In the genomic region with DNA sequence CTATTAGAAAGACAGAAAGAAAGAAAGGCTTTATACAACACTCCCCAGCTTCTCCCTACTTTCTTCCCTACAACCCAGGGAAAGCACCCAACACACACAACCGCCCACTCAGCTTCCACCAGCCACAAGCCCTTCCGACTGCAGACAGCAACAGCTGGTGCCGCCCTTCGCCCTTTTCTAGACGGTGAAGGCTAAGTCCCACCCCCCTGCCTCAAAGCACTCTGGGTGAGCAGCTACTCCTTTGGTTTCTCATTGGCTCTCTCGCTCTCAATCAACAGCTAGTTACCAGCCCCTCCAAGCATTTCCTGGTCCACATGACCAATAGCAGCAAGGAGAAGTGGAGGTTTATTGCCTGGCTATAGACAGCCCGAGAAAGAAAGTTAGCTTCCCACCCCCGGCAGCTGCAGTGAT, we compare ENCODE assay signal across 14 cellular contexts.
DNase-seq lines count a peak whose midpoint lies in the region; ATAC-seq, FAIRE-seq and TF ChIP-seq lines count a peak whose summit lies in the region.
"Had no signal": no experiment of that assay in that cellular context is flagged by ENCODE, and none has a peak within 500 bp of the region (broad histone marks: within the 10 kb centered on the region; RNA-seq: fewer than 3 reads in every experiment).

No MANE protein-coding gene starts in this region.

- H3K79me1 ChIP-seq in neuronal stem cell (ENCODE audit: low read depth, low read length): no peaks in the 10 kb centered on the region

- no peaks in the 10 kb centered on the region for H4K20me1 ChIP-seq in K562 (replicated peaks; ENCODE audit: control insufficient read depth, insufficient read depth, low read length)

- no peak overlapping the region for H2BK120ac ChIP-seq in neuronal stem cell (ENCODE audit: low read depth, low read length)

- H3K4me1 ChIP-seq in K562 (replicated peaks in 1 of 2; ENCODE audit: control insufficient read depth in 2 of 2, insufficient read depth in 2 of 2, low read length in 2 of 2) (peaks cover 0 to 13% of the 10 kb centered on the region in 2 experiments; a peak in 4 of 5 replicates), neuronal stem cell (ENCODE audit: control insufficient read depth in 2 of 2, insufficient read depth in 1 of 2, low read depth in 1 of 2, low read length in 2 of 2) (peaks cover 0 to 2% of the 10 kb centered on the region in 2 donors)

- no peaks in the 10 kb centered on the region for H3K79me2 ChIP-seq in K562 (ENCODE audit: control insufficient read depth, insufficient read depth, low read length)

- H3K36me3 ChIP-seq in K562 (ENCODE audit: control insufficient read depth, insufficient read depth, low read length): no peaks in the 10 kb centered on the region
- H3K36me3 ChIP-seq in neuronal stem cell (replicated peaks in 1 of 2; ENCODE audit: control insufficient read depth in 2 of 2, insufficient read depth in 2 of 2, low read length in 2 of 2): no peaks in the 10 kb centered on the region

- H4K8ac ChIP-seq in neuronal stem cell (ENCODE audit: low read depth, low read length): no peak overlapping the region

- H3K4me3 ChIP-seq in LNCaP clone FGC (ENCODE audit: low read depth, low read length): peak overlapping the region; percentile 52
- H3K4me3 ChIP-seq in K562: peak overlapping the region; percentile 39
- H3K4me3 ChIP-seq in neuronal stem cell (ENCODE audit: low read length in 2 of 2): no peak overlapping the region
- H3K4me3 ChIP-seq: body of pancreas, smooth muscle cell had no signal

- TF ChIP-seq CTCF in C4-2B (conservative IDR thresholded peaks at IDR 0.05) (no peak), LNCaP clone FGC (IDR thresholded peaks at IDR 0.05; ENCODE audit: control insufficient read depth, extremely low read depth, insufficient read depth) (no peak), K562 (IDR thresholded peaks at IDR 0.05 in 2 of 3, conservative IDR thresholded peaks at IDR 0.05 in 1 of 3; ENCODE audit: insufficient read depth in 2 of 3, low read depth in 1 of 3, low read length in 3 of 3) (peak in 1 of 3 experiments; percentile 13; a peak in 1 of 6 replicates)

- no peak for TF ChIP-seq RAD21 in K562 (CRISPR knock-in tag; conservative IDR thresholded peaks at IDR 0.05 in 1 of 2, IDR thresholded peaks at IDR 0.05 in 1 of 2)

- peak overlapping the region; percentile 85 for H3K4me2 ChIP-seq in K562 (ENCODE audit: insufficient read depth, low read length)
- no peak overlapping the region for H3K4me2 ChIP-seq in neuronal stem cell (ENCODE audit: insufficient read depth, low read length, poor library complexity, severe bottlenecking)
- H3K4me2 ChIP-seq: smooth muscle cell had no signal

- peak; percentile 82 for DNase-seq in LNCaP clone FGC (ENCODE audit: low read depth)
- peak; percentile 91 to 95 (median 92) for DNase-seq in K562 (ENCODE audit: extremely low read depth in 1 of 4, low spot score in 3 of 4)
- no peak for DNase-seq in neuronal stem cell (ENCODE audit: low spot score)
- no peak for DNase-seq in ureter (ENCODE audit: low spot score)
- DNase-seq: body of pancreas, KG1, NCI-H345, Right ventricle myocardium superior had no signal

- no peaks in the 10 kb centered on the region for H3K27me3 ChIP-seq in K562 (ENCODE audit: control insufficient read depth in 2 of 2, insufficient read depth in 2 of 2, low read length in 2 of 2)
- no peaks in the 10 kb centered on the region for H3K27me3 ChIP-seq in neuronal stem cell (ENCODE audit: control insufficient read depth in 3 of 3, insufficient read depth in 3 of 3, low read depth in 1 of 3, low read length in 3 of 3)
- H3K27me3 ChIP-seq: body of pancreas had no signal

- H3K9me3 ChIP-seq in K562 (replicated peaks; ENCODE audit: control insufficient read depth, insufficient read depth, low read depth, low read length) (no peaks in the 10 kb centered on the region), neuronal stem cell (replicated peaks in 1 of 2; ENCODE audit: control insufficient read depth in 2 of 2, insufficient read depth in 1 of 2, low read depth in 1 of 2, low read length in 2 of 2) (no peaks in the 10 kb centered on the region)
- H3K9me3 ChIP-seq: body of pancreas had no signal

- H2BK12ac ChIP-seq in neuronal stem cell (ENCODE audit: low read length): no peak overlapping the region

- H3K9ac ChIP-seq in K562 (ENCODE audit: insufficient read depth in 1 of 2, low read depth in 2 of 2, low read length in 2 of 2) (peak overlapping the region; percentile 47 to 53; a peak in 2 of 4 replicates), neuronal stem cell (ENCODE audit: low read depth, low read length, poor library complexity) (no peak overlapping the region)

- ATAC-seq in K562 (peak; percentile 99), SK-N-SH treated with all-trans-retinoic acid at 6 μM for 48 hours (no peak), HG03442 (IDR thresholded peaks at IDR 0.05; ENCODE audit: unreplicated experiment) (no peak), HG03175 (IDR thresholded peaks at IDR 0.05; ENCODE audit: unreplicated experiment) (no peak)

- H3K27ac ChIP-seq in C4-2B (peak overlapping the region; percentile 20), K562 (ENCODE audit: extremely low read depth, low read depth, low read length) (peak overlapping the region; percentile 58), neuronal stem cell (replicated peaks; ENCODE audit: low read length) (no peak overlapping the region)

- TF ChIP-seq POLR2A in K562 (conservative IDR thresholded peaks at IDR 0.05): peak; percentile 95

- no peak overlapping the region for H3K14ac ChIP-seq in neuronal stem cell (ENCODE audit: low read length)

- no peak overlapping the region for H2AK5ac ChIP-seq in neuronal stem cell (ENCODE audit: low read depth, low read length)

- H2AFZ ChIP-seq in K562 (ENCODE audit: low read depth, low read length) (peak overlapping the region; percentile 91), neuronal stem cell (ENCODE audit: low read length) (peak overlapping the region; percentile 68)

- peak; percentile 98 for FAIRE-seq in K562 (lab: Jason Lieb, UNC)
- FAIRE-seq: endometrium had no signal

- POLR2A ChIA-PET in K562 (lab: Yijun Ruan, JAX): interaction anchor here (0.6 to 1.1 kb wide), 5 partner anchors 11 to 83 kb away, joined by 3 to 5 read pairs (median 3); no protein-coding TSS in a partner anchor

- no peaks in the 10 kb centered on the region for H3K9me1 ChIP-seq in K562 (ENCODE audit: control insufficient read depth, insufficient read depth, low read length)

- in situ Hi-C loops in K562 (cut with MboI): no loop called here

- 2% methylated on average over 8 of the region's 8 CpGs for WGBS in K562 (ENCODE audit: insufficient coverage, low coverage, missing lambda C conversion rate)
- WGBS in neuronal stem cell (ENCODE audit: extremely low coverage in 2 of 2, insufficient read length in 2 of 2, insufficient replicate concordance in 1 of 2), 2 donors: no CpG with 5 or more reads among the region's 8 CpGs

- no peak overlapping the region for H2BK15ac ChIP-seq in neuronal stem cell (ENCODE audit: low read length)

- H4K91ac ChIP-seq in neuronal stem cell (ENCODE audit: low read depth, low read length, poor library complexity): no peak overlapping the region

- no peak overlapping the region for H2BK5ac ChIP-seq in neuronal stem cell (ENCODE audit: low read length)

- no peak for TF ChIP-seq EP300 in K562 (IDR thresholded peaks at IDR 0.05; ENCODE audit: low read length)

- H3K4ac ChIP-seq in neuronal stem cell (ENCODE audit: low read length): no peak overlapping the region

- peak overlapping the region; percentile 39 for H3K18ac ChIP-seq in neuronal stem cell (ENCODE audit: low read length)

- H3K23ac ChIP-seq in neuronal stem cell (ENCODE audit: low read depth, low read length, poor library complexity): no peak overlapping the region

- intact Hi-C loops in K562 (cut with micrococcal nuclease): loop anchor here (10.0 kb wide), 1 partner anchor 170 kb away; no protein-coding TSS in a partner anchor

- CTCF ChIA-PET in K562 (lab: Yijun Ruan, JAX; ENCODE audit: low intra/inter-chr PET ratio): no interaction called here

- no TSS peak for BruUV-seq in K562 (replicated peaks; lab: Mats Ljungman, UMichigan)

TF ChIP-seq in K562, 482 proteins besides CTCF, POLR2A, EP300 and RAD21 (continues in another document):
- TF ChIP-seq MCM5 (IDR thresholded peaks at IDR 0.05; ENCODE audit: low read depth) (no peak), SMARCC2 (IDR thresholded peaks at IDR 0.05; ENCODE audit: low read depth) (no peak), NR2C2 (CRISPR knock-in tag; IDR thresholded peaks at IDR 0.05) (no peak), NR2C2 (tag; IDR thresholded peaks at IDR 0.05) (peak; percentile 69)

TF ChIP-seq in SK-N-SH treated with all-trans-retinoic acid at 6 μM for 48 hours, 23 proteins besides CTCF, POLR2A, EP300 and RAD21 (continues in another document):
- TF ChIP-seq CSDC2 (CRISPR knock-in tag; IDR thresholded peaks at IDR 0.05) (no peak), TOX (CRISPR knock-in tag; IDR thresholded peaks at IDR 0.05; ENCODE audit: borderline replicate concordance) (no peak), ZNF565 (CRISPR knock-in tag; conservative IDR thresholded peaks at IDR 0.05; ENCODE audit: low read depth) (no peak), GLIS3 (CRISPR knock-in tag; IDR thresholded peaks at IDR 0.05) (no peak), ISL1 (CRISPR knock-in tag; IDR thresholded peaks at IDR 0.05) (no peak), ZFP30 (CRISPR knock-in tag; IDR thresholded peaks at IDR 0.05) (no peak), ZNF8 (CRISPR knock-in tag; IDR thresholded peaks at IDR 0.05) (no peak), SNAI2 (CRISPR knock-in tag; IDR thresholded peaks at IDR 0.05) (no peak), RARB (CRISPR knock-in tag; IDR thresholded peaks at IDR 0.05) (no peak), ZNF70 (CRISPR knock-in tag; IDR thresholded peaks at IDR 0.05) (no peak), ESRRG (CRISPR knock-in tag; IDR thresholded peaks at IDR 0.05) (no peak)
- TF ChIP-seq, protein P1, sequence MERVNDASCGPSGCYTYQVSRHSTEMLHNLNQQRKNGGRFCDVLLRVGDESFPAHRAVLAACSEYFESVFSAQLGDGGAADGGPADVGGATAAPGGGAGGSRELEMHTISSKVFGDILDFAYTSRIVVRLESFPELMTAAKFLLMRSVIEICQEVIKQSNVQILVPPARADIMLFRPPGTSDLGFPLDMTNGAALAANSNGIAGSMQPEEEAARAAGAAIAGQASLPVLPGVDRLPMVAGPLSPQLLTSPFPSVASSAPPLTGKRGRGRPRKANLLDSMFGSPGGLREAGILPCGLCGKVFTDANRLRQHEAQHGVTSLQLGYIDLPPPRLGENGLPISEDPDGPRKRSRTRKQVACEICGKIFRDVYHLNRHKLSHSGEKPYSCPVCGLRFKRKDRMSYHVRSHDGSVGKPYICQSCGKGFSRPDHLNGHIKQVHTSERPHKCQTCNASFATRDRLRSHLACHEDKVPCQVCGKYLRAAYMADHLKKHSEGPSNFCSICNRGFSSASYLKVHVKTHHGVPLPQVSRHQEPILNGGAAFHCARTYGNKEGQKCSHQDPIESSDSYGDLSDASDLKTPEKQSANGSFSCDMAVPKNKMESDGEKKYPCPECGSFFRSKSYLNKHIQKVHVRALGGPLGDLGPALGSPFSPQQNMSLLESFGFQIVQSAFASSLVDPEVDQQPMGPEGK (CRISPR knock-in tag; IDR thresholded peaks at IDR 0.05; ENCODE audit: borderline replicate concordance): no peak

Comparison
In these comparisons a context has a peak if more than half of its experiments do, and no peak if none do; other contexts are left out.
1. DNase-seq: peak in LNCaP clone FGC (single experiment) and K562 (4 of 4); none in neuronal stem cell (single experiment) and ureter (single experiment).
2. H3K4me3 ChIP-seq: peak in LNCaP clone FGC (single experiment) and K562 (single experiment); none in neuronal stem cell (0 of 2).